ENCODE assay signal across 8 cellular contexts in genomic region chr1:201170533-201171062, GRCh38. TPM values are rescaled to one million over a fixed set of nuclear protein-coding genes. Genes with fewer than 3 reads are reported as not detected.
A peak's percentile ranks its signal among the peaks of the same experiment; 100 is the strongest.
DNase-seq lines count a peak whose midpoint lies in the region; ATAC-seq lines count a peak whose summit lies in the region.

No MANE protein-coding gene starts in this region.

- ATAC-seq in GM19023 (IDR thresholded peaks at IDR 0.05; ENCODE audit: unreplicated experiment) (peak; percentile 96), HG03159 (IDR thresholded peaks at IDR 0.05; ENCODE audit: unreplicated experiment) (peak; percentile 91)

- peak; percentile 99 for DNase-seq in AG08396 (ENCODE audit: low spot score)
- peak; percentile 94 for DNase-seq in NCI-H226
- DNase-seq in activated CD4-positive, CD25-positive, alpha-beta regulatory T cell treated with anti-CD3 and anti-CD28 coated beads, Interleukin-2, amount 50 U/mL, for 72 hours = peak; percentile 74
- peak; percentile 94 for DNase-seq in cerebellum (ENCODE audit: low spot score)
- DNase-seq in kidney glomerular epithelial cell (lab: John Stamatoyannopoulos, UW) = peak; percentile 88
- DNase-seq in stimulated activated CD4-positive, alpha-beta T cell treated with anti-CD3 and anti-CD28 coated beads, Interleukin-15, amount 100 ng/mL, for 48 hours (ENCODE audit: low read depth in 2 of 2) = peak; percentile 75 to 79

RNA-seq across cellular contexts. Expression of gene TMEM9, which starts 16.3 kb away (rescaled TPM):
- total RNA-seq in cerebellum = 47.4 TPM

RNA-seq across cellular contexts. Expression of gene IGFN1, which starts 20.0 kb away (rescaled TPM):
- total RNA-seq in cerebellum = 0.09 TPM

RNA-seq across cellular contexts. Expression of gene ASCL5, which starts 43.6 kb away (rescaled TPM):
- total RNA-seq in cerebellum = not detected

RNA-seq across cellular contexts. Expression of gene CACNA1S, which starts 58.4 kb away (rescaled TPM):
- 0.09 TPM for total RNA-seq in cerebellum

Comparison
In these comparisons a context has a peak if more than half of its experiments do, and no peak if none do; other contexts are left out.
1. Peak in every context shown above with its lines: DNase-seq and ATAC-seq.